ENCODE assay signal across 29 cellular contexts in genomic region chr3:87397210-87397609, GRCh38.
DNase-seq lines count a peak whose midpoint lies in the region; ATAC-seq and TF ChIP-seq lines count a peak whose summit lies in the region.
"Had no signal": no experiment of that assay in that cellular context is flagged by ENCODE, and none has a peak within 500 bp of the region (broad histone marks: within the 10 kb centered on the region; RNA-seq: fewer than 3 reads in every experiment).

No MANE protein-coding gene starts in this region.

- no peaks in the 10 kb centered on the region for H3K9me2 ChIP-seq in GM23338 (ENCODE audit: insufficient read depth)

- DNase-seq in ELR (ENCODE audit: low read depth) (peak; percentile 16), SJSA1 (ENCODE audit: low read depth in 1 of 2, low spot score in 2 of 2) (peak in 1 of 2 experiments; percentile 33), fibroblast of peridontal ligament (ENCODE audit: extremely low read depth) (peak; percentile 1), osteocyte (ENCODE audit: extremely low spot score, unreplicated experiment) (no peak), GM23338 (ENCODE audit: low spot score) (no peak), chondrocyte (ENCODE audit: low spot score) (no peak)
- DNase-seq: activated CD4-positive, alpha-beta T cell treated with anti-CD3 and anti-CD28 coated beads for 36 hours; activated CD8-positive, alpha-beta T cell treated with anti-CD3 and anti-CD28 coated beads, Interleukin-2, amount 10 ng/mL, durations not matched to agents 7 days and 5 days; activated naive CD4-positive, alpha-beta T cell treated with anti-CD3 and anti-CD28 coated beads for 36 hours; adrenal gland; effector CD8-positive, alpha-beta T cell; heart right ventricle; lower lobe of right lung; MV-4-11; naive thymus-derived CD4-positive, alpha-beta T cell; NCI-H1436 treated with DMSO at 0.1 percent for 48 hours; NCI-H446 treated with DMSO at 0.1 percent for 48 hours; NCI-H774; SJCRH30; stimulated activated naive B cell treated with anti-CD40 and anti-IgM and Interleukin-4, amounts not matched to agents 10 μg/mL and 1 μg/mL and 100 μg/mL, for 72 hours; substantia nigra; T-helper 9 cell had no signal

- H3K4me1 ChIP-seq in SJSA1 (replicated peaks) (peaks cover 15% of the 10 kb centered on the region), GM23338 (ENCODE audit: insufficient read depth) (no peaks in the 10 kb centered on the region)
- H3K4me1 ChIP-seq: adrenal gland; BLaER1 treated with 17β-estradiol and CSF1 and Interleukin-3, amounts not matched to agents 10 nM and 100 nM; breast epithelium; heart right ventricle; lower lobe of right lung; SJCRH30 had no signal

- H3K27me3 ChIP-seq in SJSA1 (replicated peaks) (no peaks in the 10 kb centered on the region; the same call in 1 of the 2 replicates), GM23338 (ENCODE audit: insufficient read depth) (no peaks in the 10 kb centered on the region)
- H3K27me3 ChIP-seq: adrenal gland; BLaER1 treated with 17β-estradiol and CSF1 and Interleukin-3, amounts not matched to agents 10 nM and 100 nM; breast epithelium; heart right ventricle; neutrophil; SJCRH30 had no signal

- H3K79me2 ChIP-seq in GM23338 (replicated peaks; ENCODE audit: insufficient read depth), result no peaks in the 10 kb centered on the region

- no peak overlapping the region for H3K4me2 ChIP-seq in GM23338
- H3K4me2 ChIP-seq: BLaER1 treated with 17β-estradiol and CSF1 and Interleukin-3, amounts not matched to agents 10 nM and 100 nM had no signal

- no peaks in the 10 kb centered on the region for H3K9me3 ChIP-seq in SJSA1 (replicated peaks)
- H3K9me3 ChIP-seq: adrenal gland; BLaER1 treated with 17β-estradiol and CSF1 and Interleukin-3, amounts not matched to agents 10 nM and 100 nM; lower lobe of right lung; neutrophil; SJCRH30 had no signal

- no peaks in the 10 kb centered on the region for H3F3A ChIP-seq in GM23338 (replicated peaks; ENCODE audit: low read depth)

- no peak overlapping the region for H2AFZ ChIP-seq in GM23338

- H3K27ac Mint-ChIP-seq in osteocyte (ENCODE audit: unreplicated experiment) (peak overlapping the region; percentile 33), GM23338 (no peak overlapping the region), chondrocyte (ENCODE audit: unreplicated experiment) (no peak overlapping the region)
- H3K27ac Mint-ChIP-seq: activated CD4-positive, alpha-beta T cell treated with anti-CD3 and anti-CD28 coated beads for 36 hours; activated CD8-positive, alpha-beta T cell treated with anti-CD3 and anti-CD28 coated beads, Interleukin-2, amount 10 ng/mL, durations not matched to agents 7 days and 5 days; activated naive CD4-positive, alpha-beta T cell treated with anti-CD3 and anti-CD28 coated beads for 36 hours; naive thymus-derived CD4-positive, alpha-beta T cell; stimulated activated naive B cell treated with anti-CD40 and anti-IgM and Interleukin-4, amounts not matched to agents 10 μg/mL and 1 μg/mL and 100 μg/mL, for 72 hours; type B pancreatic cell had no signal

- no peak overlapping the region for H3K4me3 Mint-ChIP-seq in osteocyte (ENCODE audit: unreplicated experiment)
- H3K4me3 Mint-ChIP-seq in GM23338, result no peak overlapping the region
- no peak overlapping the region for H3K4me3 Mint-ChIP-seq in chondrocyte (ENCODE audit: unreplicated experiment)
- H3K4me3 Mint-ChIP-seq: activated CD4-positive, alpha-beta T cell treated with anti-CD3 and anti-CD28 coated beads for 36 hours; activated CD8-positive, alpha-beta T cell treated with anti-CD3 and anti-CD28 coated beads, Interleukin-2, amount 10 ng/mL, durations not matched to agents 7 days and 5 days; activated naive CD4-positive, alpha-beta T cell treated with anti-CD3 and anti-CD28 coated beads for 36 hours; naive thymus-derived CD4-positive, alpha-beta T cell; stimulated activated naive B cell treated with anti-CD40 and anti-IgM and Interleukin-4, amounts not matched to agents 10 μg/mL and 1 μg/mL and 100 μg/mL, for 72 hours; type B pancreatic cell had no signal

- ATAC-seq in GM19324 (IDR thresholded peaks at IDR 0.05; ENCODE audit: low FRiP score, unreplicated experiment) (no peak), GM19395 (IDR thresholded peaks at IDR 0.05; ENCODE audit: unreplicated experiment) (no peak), GM23338 (no peak)
- ATAC-seq: activated CD4-positive, alpha-beta T cell treated with anti-CD3 and anti-CD28 coated beads for 36 hours; activated CD8-positive, alpha-beta T cell treated with anti-CD3 and anti-CD28 coated beads, Interleukin-2, amount 10 ng/mL, durations not matched to agents 7 days and 5 days; heart right ventricle; lower lobe of right lung; naive thymus-derived CD4-positive, alpha-beta T cell; stimulated activated naive B cell treated with anti-CD40 and anti-IgM and Interleukin-4, amounts not matched to agents 10 μg/mL and 1 μg/mL and 100 μg/mL, for 72 hours had no signal

- no peaks in the 10 kb centered on the region for H3K36me3 ChIP-seq in SJSA1
- H3K36me3 ChIP-seq in GM23338 (ENCODE audit: insufficient read depth), result no peaks in the 10 kb centered on the region
- H3K36me3 ChIP-seq: adrenal gland; BLaER1 treated with 17β-estradiol and CSF1 and Interleukin-3, amounts not matched to agents 10 nM and 100 nM; breast epithelium; heart right ventricle; lower lobe of right lung; neutrophil; SJCRH30 had no signal

- no peaks in the 10 kb centered on the region for H4K20me1 ChIP-seq in GM23338 (replicated peaks; ENCODE audit: insufficient read depth)
- H4K20me1 ChIP-seq: BLaER1 treated with 17β-estradiol and CSF1 and Interleukin-3, amounts not matched to agents 10 nM and 100 nM had no signal

- no peaks in the 10 kb centered on the region for H3K27me3 Mint-ChIP-seq in osteocyte (ENCODE audit: unreplicated experiment)
- no peaks in the 10 kb centered on the region for H3K27me3 Mint-ChIP-seq in GM23338 (ENCODE audit: insufficient read depth, low read depth, poor library complexity)
- H3K27me3 Mint-ChIP-seq in chondrocyte (ENCODE audit: low read depth), result peaks cover 8% of the 10 kb centered on the region
- H3K27me3 Mint-ChIP-seq: type B pancreatic cell had no signal

- no peak for TF ChIP-seq CTCF in osteocyte (IDR thresholded peaks at IDR 0.05)
- no peak for TF ChIP-seq CTCF in GM23338 (conservative IDR thresholded peaks at IDR 0.05; ENCODE audit: low read depth in 2 of 2)
- no peak for TF ChIP-seq CTCF in chondrocyte (IDR thresholded peaks at IDR 0.05)

- peaks cover 3% of the 10 kb centered on the region for H3K36me3 Mint-ChIP-seq in osteocyte (ENCODE audit: unreplicated experiment)
- H3K36me3 Mint-ChIP-seq in GM23338 (ENCODE audit: low read depth), result 0 out of 3 replicates have a peak, but pooled peaks cover 3% of the 10 kb centered on the region
- peaks cover 3% of the 10 kb centered on the region for H3K36me3 Mint-ChIP-seq in chondrocyte (ENCODE audit: low read depth)
- H3K36me3 Mint-ChIP-seq: naive thymus-derived CD4-positive, alpha-beta T cell; stimulated activated naive B cell treated with anti-CD40 and anti-IgM and Interleukin-4, amounts not matched to agents 10 μg/mL and 1 μg/mL and 100 μg/mL, for 72 hours; type B pancreatic cell had no signal

- H3K27ac ChIP-seq in SJSA1 (0 out of 2 replicates have a peak overlapping the region, but pooled peaks have one; percentile 37), GM23338 (ENCODE audit: low read depth) (no peak overlapping the region)
- H3K27ac ChIP-seq: adrenal gland; BLaER1 treated with 17β-estradiol and CSF1 and Interleukin-3, amounts not matched to agents 10 nM and 100 nM; breast epithelium; heart right ventricle; lower lobe of right lung; neutrophil; SJCRH30; VCaP had no signal

- H3K4me3 ChIP-seq in SJSA1 (no peak overlapping the region), GM23338 (no peak overlapping the region)
- H3K4me3 ChIP-seq: adrenal gland; BLaER1 treated with 17β-estradiol and CSF1 and Interleukin-3, amounts not matched to agents 10 nM and 100 nM; breast epithelium; heart right ventricle; lower lobe of right lung; SJCRH30 had no signal

- H3K9me3 Mint-ChIP-seq in osteocyte (ENCODE audit: unreplicated experiment) (peaks cover 29% of the 10 kb centered on the region), GM23338 (peaks cover 16% of the 10 kb centered on the region; the same call in 2 of the 3 replicates), chondrocyte (ENCODE audit: low read depth) (peaks cover 24% of the 10 kb centered on the region)
- H3K9me3 Mint-ChIP-seq: activated naive CD4-positive, alpha-beta T cell treated with anti-CD3 and anti-CD28 coated beads for 36 hours; type B pancreatic cell had no signal

- peaks cover 23% of the 10 kb centered on the region for H3K4me1 Mint-ChIP-seq in osteocyte (ENCODE audit: unreplicated experiment)
- H3K4me1 Mint-ChIP-seq in GM23338, result no peaks in the 10 kb centered on the region
- H3K4me1 Mint-ChIP-seq in chondrocyte (ENCODE audit: low read depth), result peaks cover 13% of the 10 kb centered on the region
- H3K4me1 Mint-ChIP-seq: activated CD4-positive, alpha-beta T cell treated with anti-CD3 and anti-CD28 coated beads for 36 hours; naive thymus-derived CD4-positive, alpha-beta T cell; stimulated activated naive B cell treated with anti-CD40 and anti-IgM and Interleukin-4, amounts not matched to agents 10 μg/mL and 1 μg/mL and 100 μg/mL, for 72 hours had no signal

TF ChIP-seq in GM23338, 12 proteins besides CTCF, POLR2A, EP300 and RAD21 (continues in another document):
- TF ChIP-seq ZNF114 (CRISPR knock-in tag; IDR thresholded peaks at IDR 0.05) (no peak), POLR2AphosphoS5 (IDR thresholded peaks at IDR 0.05; ENCODE audit: low read depth) (no peak), STAT1 (IDR thresholded peaks at IDR 0.05; ENCODE audit: unreplicated experiment) (no peak), JUNB (IDR thresholded peaks at IDR 0.05; ENCODE audit: unreplicated experiment) (no peak), NANOG (IDR thresholded peaks at IDR 0.05; ENCODE audit: borderline replicate concordance) (no peak)

Comparison
In these comparisons a context has a peak if more than half of its experiments do, and no peak if none do; other contexts are left out.
1. DNase-seq: peak in ELR (single experiment) and fibroblast of peridontal ligament (single experiment); none in osteocyte (single experiment), GM23338 (single experiment) and chondrocyte (single experiment).